Comparison of ENCODE assay signal across 1 cellular context in the genomic region with DNA sequence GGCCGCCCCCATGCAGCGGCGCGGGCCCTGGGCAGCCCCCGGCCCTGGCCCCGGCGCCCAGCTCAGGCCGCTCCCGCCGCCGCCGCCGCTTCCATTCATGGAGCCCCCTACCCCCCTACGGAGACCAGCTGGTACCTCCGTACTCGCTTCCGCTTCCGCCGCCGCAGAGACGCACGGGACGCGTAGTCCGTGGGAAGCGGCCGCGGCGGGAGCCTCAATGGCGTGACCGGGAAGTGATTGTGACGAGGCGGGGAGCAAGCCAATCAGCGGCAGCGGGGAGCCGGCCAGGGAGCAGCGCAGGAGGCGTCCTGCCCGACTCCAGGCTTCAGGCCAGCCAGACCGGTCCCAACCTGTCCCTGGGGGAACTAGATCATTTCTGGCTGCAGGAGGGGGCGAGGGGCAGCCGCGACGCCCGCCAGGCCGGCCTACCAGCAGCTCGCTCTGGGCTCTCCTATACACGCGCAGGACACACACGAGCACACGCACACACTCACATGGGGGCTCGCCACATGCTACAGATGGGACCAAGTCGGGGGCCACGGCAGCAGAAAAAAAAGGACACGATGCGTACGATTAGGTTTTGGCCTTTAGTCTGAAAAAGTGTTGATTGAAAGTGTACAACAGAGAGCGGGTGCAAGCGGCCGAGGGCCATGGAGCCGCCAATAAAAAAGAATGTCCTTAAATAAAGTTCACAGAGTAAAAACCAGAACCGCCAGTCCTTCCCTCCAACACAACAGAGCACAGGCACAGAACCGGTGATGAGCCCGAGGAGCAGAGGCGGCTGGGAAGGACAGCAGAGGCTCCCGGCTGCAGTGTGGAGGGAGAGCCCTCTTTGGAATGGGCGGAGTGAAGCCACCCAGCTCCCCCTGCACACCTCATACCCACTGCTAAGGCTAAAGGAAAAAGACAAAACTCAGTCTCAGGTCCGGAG.
A peak's percentile ranks its signal among the peaks of the same experiment; 100 is the strongest.
TF ChIP-seq lines count a peak whose summit lies in the region.

A gene with protein sequence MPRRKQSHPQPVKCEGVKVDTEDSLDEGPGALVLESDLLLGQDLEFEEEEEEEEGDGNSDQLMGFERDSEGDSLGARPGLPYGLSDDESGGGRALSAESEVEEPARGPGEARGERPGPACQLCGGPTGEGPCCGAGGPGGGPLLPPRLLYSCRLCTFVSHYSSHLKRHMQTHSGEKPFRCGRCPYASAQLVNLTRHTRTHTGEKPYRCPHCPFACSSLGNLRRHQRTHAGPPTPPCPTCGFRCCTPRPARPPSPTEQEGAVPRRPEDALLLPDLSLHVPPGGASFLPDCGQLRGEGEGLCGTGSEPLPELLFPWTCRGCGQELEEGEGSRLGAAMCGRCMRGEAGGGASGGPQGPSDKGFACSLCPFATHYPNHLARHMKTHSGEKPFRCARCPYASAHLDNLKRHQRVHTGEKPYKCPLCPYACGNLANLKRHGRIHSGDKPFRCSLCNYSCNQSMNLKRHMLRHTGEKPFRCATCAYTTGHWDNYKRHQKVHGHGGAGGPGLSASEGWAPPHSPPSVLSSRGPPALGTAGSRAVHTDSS (minus strand): TSS at position 109 of the 931 bp plus-strand sequence. CDS start 208 bp downstream, outside the sequence.

TF ChIP-seq in K562, 482 proteins besides CTCF, POLR2A, EP300 and RAD21 (continued from another document and continues in another):
- TF ChIP-seq, protein P1, sequence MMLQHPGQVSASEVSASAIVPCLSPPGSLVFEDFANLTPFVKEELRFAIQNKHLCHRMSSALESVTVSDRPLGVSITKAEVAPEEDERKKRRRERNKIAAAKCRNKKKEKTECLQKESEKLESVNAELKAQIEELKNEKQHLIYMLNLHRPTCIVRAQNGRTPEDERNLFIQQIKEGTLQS (IDR thresholded peaks at IDR 0.05) = no peak
- TF ChIP-seq, protein P1 (CRISPR knock-in tag; conservative IDR thresholded peaks at IDR 0.05) = no peak
- TF ChIP-seq CBX8 (IDR thresholded peaks at IDR 0.05; ENCODE audit: borderline replicate concordance, extremely low read depth, low read depth, low read length, poor library complexity, severe bottlenecking) (no peak), BCOR (IDR thresholded peaks at IDR 0.05) (no peak), ZNF766 (CRISPR knock-in tag; conservative IDR thresholded peaks at IDR 0.05) (peak; percentile 51), CC2D1A (IDR thresholded peaks at IDR 0.05) (no peak), NR2F6 (CRISPR knock-in tag; IDR thresholded peaks at IDR 0.05) (no peak), DACH1 (IDR thresholded peaks at IDR 0.05; ENCODE audit: partially characterized antibody) (peak; percentile 88), SAFB2 (IDR thresholded peaks at IDR 0.05; ENCODE audit: borderline replicate concordance, low read depth, low read length, severe bottlenecking) (no peak), PCBP2 (IDR thresholded peaks at IDR 0.05; ENCODE audit: low read depth, low read length, poor library complexity, severe bottlenecking) (no peak), L3MBTL2 (IDR thresholded peaks at IDR 0.05) (peak; percentile 91), COPS2 (conservative IDR thresholded peaks at IDR 0.05) (no peak), XRCC5 (IDR thresholded peaks at IDR 0.05; ENCODE audit: low read depth, low read length) (no peak), SETDB1 (IDR thresholded peaks at IDR 0.05; ENCODE audit: low read length) (no peak), NCOA4 (IDR thresholded peaks at IDR 0.05; ENCODE audit: partially characterized antibody) (no peak), NCOA2 (IDR thresholded peaks at IDR 0.05; ENCODE audit: partially characterized antibody in 2 of 2) (no peak), IFI16 (CRISPR knock-in tag; IDR thresholded peaks at IDR 0.05) (no peak), HDAC2 (IDR thresholded peaks at IDR 0.05) (peak; percentile 41; the same call in 1 of the 2 replicates), JUNB (CRISPR knock-in tag; conservative IDR thresholded peaks at IDR 0.05) (no peak), ZNF79 (CRISPR knock-in tag; IDR thresholded peaks at IDR 0.05; ENCODE audit: low read depth) (no peak), GTF2F1 (IDR thresholded peaks at IDR 0.05; ENCODE audit: low read depth, low read length) (no peak), ILK (tag; IDR thresholded peaks at IDR 0.05; ENCODE audit: borderline replicate concordance, low read depth) (no peak), PHB (CRISPR knock-in tag; IDR thresholded peaks at IDR 0.05) (no peak), TGIF2 (CRISPR knock-in tag; IDR thresholded peaks at IDR 0.05) (no peak), CTBP1 (IDR thresholded peaks at IDR 0.05; ENCODE audit: borderline replicate concordance) (no peak; the same call in 1 of the 2 replicates), ZNF263 (CRISPR knock-in tag; IDR thresholded peaks at IDR 0.05; ENCODE audit: borderline replicate concordance) (no peak), MBD2 (IDR thresholded peaks at IDR 0.05; ENCODE audit: borderline replicate concordance, low read depth) (peak; percentile 91), ZNF212 (CRISPR knock-in tag; IDR thresholded peaks at IDR 0.05) (no peak), ARHGAP35 (IDR thresholded peaks at IDR 0.05; ENCODE audit: partially characterized antibody) (no peak), EGR1 (conservative IDR thresholded peaks at IDR 0.05) (0 out of 2 replicates have a peak, but pooled peaks have one; percentile 25), FOXK2 (conservative IDR thresholded peaks at IDR 0.05 in 1 of 2, IDR thresholded peaks at IDR 0.05 in 1 of 2; ENCODE audit: low read depth in 2 of 2) (peak in 1 of 2 experiments; percentile 95; a peak in 2 of 4 replicates), CBX5 (IDR thresholded peaks at IDR 0.05; ENCODE audit: borderline replicate concordance, low read depth) (no peak), ZNF274 (IDR thresholded peaks at IDR 0.05; ENCODE audit: borderline replicate concordance, low read depth, low read length) (no peak), POLR2G (IDR thresholded peaks at IDR 0.05; ENCODE audit: low read depth, low read length) (peak; percentile 96), HSF4 (CRISPR knock-in tag; IDR thresholded peaks at IDR 0.05; ENCODE audit: borderline replicate concordance) (no peak), TARDBP (IDR thresholded peaks at IDR 0.05) (peak; percentile 90; the same call in 1 of the 2 replicates), HNRNPUL1 (IDR thresholded peaks at IDR 0.05; ENCODE audit: low read length) (no peak), ZNF124 (CRISPR knock-in tag; IDR thresholded peaks at IDR 0.05) (no peak), CREBBP (IDR thresholded peaks at IDR 0.05; ENCODE audit: low read depth, low read length) (no peak), SRSF3 (IDR thresholded peaks at IDR 0.05; ENCODE audit: insufficient read depth, low read length) (no peak), TEAD4 (IDR thresholded peaks at IDR 0.05; ENCODE audit: low read length) (no peak), TEAD4 (CRISPR knock-in tag; IDR thresholded peaks at IDR 0.05; ENCODE audit: borderline replicate concordance) (no peak)
- TF ChIP-seq, protein P2, sequence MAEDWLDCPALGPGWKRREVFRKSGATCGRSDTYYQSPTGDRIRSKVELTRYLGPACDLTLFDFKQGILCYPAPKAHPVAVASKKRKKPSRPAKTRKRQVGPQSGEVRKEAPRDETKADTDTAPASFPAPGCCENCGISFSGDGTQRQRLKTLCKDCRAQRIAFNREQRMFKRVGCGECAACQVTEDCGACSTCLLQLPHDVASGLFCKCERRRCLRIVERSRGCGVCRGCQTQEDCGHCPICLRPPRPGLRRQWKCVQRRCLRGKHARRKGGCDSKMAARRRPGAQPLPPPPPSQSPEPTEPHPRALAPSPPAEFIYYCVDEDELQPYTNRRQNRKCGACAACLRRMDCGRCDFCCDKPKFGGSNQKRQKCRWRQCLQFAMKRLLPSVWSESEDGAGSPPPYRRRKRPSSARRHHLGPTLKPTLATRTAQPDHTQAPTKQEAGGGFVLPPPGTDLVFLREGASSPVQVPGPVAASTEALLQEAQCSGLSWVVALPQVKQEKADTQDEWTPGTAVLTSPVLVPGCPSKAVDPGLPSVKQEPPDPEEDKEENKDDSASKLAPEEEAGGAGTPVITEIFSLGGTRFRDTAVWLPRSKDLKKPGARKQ (CRISPR knock-in tag; IDR thresholded peaks at IDR 0.05) = peak; percentile 82; the same call in 1 of the 2 replicates
- TF ChIP-seq, protein P3, sequence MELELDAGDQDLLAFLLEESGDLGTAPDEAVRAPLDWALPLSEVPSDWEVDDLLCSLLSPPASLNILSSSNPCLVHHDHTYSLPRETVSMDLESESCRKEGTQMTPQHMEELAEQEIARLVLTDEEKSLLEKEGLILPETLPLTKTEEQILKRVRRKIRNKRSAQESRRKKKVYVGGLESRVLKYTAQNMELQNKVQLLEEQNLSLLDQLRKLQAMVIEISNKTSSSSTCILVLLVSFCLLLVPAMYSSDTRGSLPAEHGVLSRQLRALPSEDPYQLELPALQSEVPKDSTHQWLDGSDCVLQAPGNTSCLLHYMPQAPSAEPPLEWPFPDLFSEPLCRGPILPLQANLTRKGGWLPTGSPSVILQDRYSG (tag; conservative IDR thresholded peaks at IDR 0.05; ENCODE audit: low read depth) = 0 out of 2 replicates have a peak, but pooled peaks have one; percentile 72
- TF ChIP-seq, protein P4, sequence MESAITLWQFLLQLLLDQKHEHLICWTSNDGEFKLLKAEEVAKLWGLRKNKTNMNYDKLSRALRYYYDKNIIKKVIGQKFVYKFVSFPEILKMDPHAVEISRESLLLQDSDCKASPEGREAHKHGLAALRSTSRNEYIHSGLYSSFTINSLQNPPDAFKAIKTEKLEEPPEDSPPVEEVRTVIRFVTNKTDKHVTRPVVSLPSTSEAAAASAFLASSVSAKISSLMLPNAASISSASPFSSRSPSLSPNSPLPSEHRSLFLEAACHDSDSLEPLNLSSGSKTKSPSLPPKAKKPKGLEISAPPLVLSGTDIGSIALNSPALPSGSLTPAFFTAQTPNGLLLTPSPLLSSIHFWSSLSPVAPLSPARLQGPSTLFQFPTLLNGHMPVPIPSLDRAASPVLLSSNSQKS (CRISPR knock-in tag; IDR thresholded peaks at IDR 0.05) = no peak
- TF ChIP-seq, protein P5, sequence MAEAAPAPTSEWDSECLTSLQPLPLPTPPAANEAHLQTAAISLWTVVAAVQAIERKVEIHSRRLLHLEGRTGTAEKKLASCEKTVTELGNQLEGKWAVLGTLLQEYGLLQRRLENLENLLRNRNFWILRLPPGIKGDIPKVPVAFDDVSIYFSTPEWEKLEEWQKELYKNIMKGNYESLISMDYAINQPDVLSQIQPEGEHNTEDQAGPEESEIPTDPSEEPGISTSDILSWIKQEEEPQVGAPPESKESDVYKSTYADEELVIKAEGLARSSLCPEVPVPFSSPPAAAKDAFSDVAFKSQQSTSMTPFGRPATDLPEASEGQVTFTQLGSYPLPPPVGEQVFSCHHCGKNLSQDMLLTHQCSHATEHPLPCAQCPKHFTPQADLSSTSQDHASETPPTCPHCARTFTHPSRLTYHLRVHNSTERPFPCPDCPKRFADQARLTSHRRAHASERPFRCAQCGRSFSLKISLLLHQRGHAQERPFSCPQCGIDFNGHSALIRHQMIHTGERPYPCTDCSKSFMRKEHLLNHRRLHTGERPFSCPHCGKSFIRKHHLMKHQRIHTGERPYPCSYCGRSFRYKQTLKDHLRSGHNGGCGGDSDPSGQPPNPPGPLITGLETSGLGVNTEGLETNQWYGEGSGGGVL (CRISPR knock-in tag; IDR thresholded peaks at IDR 0.05) = no peak
- TF ChIP-seq, protein P6, sequence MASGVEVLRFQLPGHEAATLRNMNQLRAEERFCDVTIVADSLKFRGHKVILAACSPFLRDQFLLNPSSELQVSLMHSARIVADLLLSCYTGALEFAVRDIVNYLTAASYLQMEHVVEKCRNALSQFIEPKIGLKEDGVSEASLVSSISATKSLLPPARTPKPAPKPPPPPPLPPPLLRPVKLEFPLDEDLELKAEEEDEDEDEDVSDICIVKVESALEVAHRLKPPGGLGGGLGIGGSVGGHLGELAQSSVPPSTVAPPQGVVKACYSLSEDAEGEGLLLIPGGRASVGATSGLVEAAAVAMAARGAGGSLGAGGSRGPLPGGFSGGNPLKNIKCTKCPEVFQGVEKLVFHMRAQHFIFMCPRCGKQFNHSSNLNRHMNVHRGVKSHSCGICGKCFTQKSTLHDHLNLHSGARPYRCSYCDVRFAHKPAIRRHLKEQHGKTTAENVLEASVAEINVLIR (CRISPR knock-in tag; IDR thresholded peaks at IDR 0.05) = peak; percentile 66; the same call in 1 of the 2 replicates
- TF ChIP-seq, protein P7, sequence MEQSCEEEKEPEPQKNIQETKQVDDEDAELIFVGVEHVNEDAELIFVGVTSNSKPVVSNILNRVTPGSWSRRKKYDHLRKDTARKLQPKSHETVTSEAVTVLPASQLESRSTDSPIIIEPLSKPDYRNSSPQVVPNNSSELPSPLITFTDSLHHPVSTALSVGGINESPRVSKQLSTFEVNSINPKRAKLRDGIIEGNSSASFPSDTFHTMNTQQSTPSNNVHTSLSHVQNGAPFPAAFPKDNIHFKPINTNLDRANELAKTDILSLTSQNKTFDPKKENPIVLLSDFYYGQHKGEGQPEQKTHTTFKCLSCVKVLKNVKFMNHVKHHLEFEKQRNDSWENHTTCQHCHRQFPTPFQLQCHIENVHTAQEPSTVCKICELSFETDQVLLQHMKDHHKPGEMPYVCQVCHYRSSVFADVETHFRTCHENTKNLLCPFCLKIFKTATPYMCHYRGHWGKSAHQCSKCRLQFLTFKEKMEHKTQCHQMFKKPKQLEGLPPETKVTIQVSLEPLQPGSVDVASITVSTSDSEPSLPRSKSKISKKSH (CRISPR knock-in tag; IDR thresholded peaks at IDR 0.05) = no peak
- TF ChIP-seq, protein P8, sequence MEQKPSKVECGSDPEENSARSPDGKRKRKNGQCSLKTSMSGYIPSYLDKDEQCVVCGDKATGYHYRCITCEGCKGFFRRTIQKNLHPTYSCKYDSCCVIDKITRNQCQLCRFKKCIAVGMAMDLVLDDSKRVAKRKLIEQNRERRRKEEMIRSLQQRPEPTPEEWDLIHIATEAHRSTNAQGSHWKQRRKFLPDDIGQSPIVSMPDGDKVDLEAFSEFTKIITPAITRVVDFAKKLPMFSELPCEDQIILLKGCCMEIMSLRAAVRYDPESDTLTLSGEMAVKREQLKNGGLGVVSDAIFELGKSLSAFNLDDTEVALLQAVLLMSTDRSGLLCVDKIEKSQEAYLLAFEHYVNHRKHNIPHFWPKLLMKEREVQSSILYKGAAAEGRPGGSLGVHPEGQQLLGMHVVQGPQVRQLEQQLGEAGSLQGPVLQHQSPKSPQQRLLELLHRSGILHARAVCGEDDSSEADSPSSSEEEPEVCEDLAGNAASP (IDR thresholded peaks at IDR 0.05) = no peak
- TF ChIP-seq, protein P9, sequence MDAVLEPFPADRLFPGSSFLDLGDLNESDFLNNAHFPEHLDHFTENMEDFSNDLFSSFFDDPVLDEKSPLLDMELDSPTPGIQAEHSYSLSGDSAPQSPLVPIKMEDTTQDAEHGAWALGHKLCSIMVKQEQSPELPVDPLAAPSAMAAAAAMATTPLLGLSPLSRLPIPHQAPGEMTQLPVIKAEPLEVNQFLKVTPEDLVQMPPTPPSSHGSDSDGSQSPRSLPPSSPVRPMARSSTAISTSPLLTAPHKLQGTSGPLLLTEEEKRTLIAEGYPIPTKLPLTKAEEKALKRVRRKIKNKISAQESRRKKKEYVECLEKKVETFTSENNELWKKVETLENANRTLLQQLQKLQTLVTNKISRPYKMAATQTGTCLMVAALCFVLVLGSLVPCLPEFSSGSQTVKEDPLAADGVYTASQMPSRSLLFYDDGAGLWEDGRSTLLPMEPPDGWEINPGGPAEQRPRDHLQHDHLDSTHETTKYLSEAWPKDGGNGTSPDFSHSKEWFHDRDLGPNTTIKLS (IDR thresholded peaks at IDR 0.05; ENCODE audit: borderline replicate concordance, low read depth) = peak; percentile 87
